Comparison of ENCODE assay signal across 8 cellular contexts in the genomic region with DNA sequence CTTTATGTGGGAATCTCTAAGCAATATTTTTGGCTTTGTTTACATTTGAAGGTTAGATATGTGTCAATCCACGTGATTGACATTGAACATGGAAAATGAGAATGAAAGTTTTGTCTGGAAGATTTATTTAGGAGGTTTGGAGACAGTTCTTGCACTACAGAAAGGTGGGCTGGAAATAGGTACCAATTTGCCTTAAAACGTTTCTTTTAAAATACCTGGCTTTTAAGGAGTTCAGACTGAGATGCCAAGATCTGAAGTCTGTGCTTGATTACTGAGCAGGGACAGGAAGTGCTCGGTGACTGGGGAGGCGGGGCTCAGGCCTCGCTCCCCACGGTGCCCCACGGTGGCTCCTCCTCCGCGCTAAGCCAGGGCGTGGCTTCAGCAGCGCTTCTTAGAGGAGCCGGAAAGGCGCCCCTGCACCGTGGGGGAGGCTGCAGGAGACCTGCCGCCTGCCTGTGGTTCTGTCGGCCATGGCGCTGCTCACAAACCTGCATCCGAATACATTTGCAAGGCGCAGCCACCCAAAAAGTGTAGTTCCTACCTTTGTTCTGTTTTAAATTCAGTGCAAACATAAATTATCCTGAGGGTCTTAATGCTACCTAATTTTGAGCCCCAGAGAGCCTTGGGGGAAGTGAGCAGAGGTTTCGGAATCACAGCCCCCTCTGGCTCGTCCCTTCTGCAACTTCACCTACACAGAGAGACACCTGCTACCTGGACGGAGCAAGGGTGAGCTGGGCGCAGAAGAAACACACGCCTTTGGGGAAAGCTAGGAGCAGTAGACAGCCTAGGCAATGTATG. TPM values are rescaled to one million over a fixed set of nuclear protein-coding genes. Genes with fewer than 3 reads are reported as not detected.
A peak's percentile ranks its signal among the peaks of the same experiment; 100 is the strongest.
DNase-seq lines count a peak whose midpoint lies in the region; ATAC-seq, FAIRE-seq and TF ChIP-seq lines count a peak whose summit lies in the region.

No MANE protein-coding gene starts in this region.

- H3K9me3 ChIP-seq in KOPT-K1 (ENCODE audit: insufficient read depth, low read length, poor library complexity, severe bottlenecking): no peaks in the 10 kb centered on the region

- peak overlapping the region; percentile 99 for H3K27ac Mint-ChIP-seq in activated T-helper 2 cell treated with anti-CD3 and anti-CD28 coated beads, Interferon-gamma antibody, Interleukin-2, Interleukin-4, amounts not matched to agents 10 μg/mL and 5 μg/mL and 100 μg/mL, durations not matched to agents 14 hours and 24 hours and 36 hours
- peak overlapping the region; percentile 85 for H3K27ac Mint-ChIP-seq in nephron progenitor cell
- H3K27ac Mint-ChIP-seq in stimulated activated naive CD8-positive, alpha-beta T cell treated with anti-CD3 and anti-CD28 coated beads, Interleukin-15, amount 100 ng/mL, for 72 hours: peak overlapping the region; percentile 98 to 99

- CTCF ChIA-PET in RWPE1 (lab: Yijun Ruan, JAX): interaction anchor here (0.7 to 1.7 kb wide), 17 partner anchors 14 to 315 kb away, joined by 3 to 11 read pairs (median 4); a partner anchor contains a TSS

- H3K36me3 ChIP-seq in KOPT-K1 (ENCODE audit: insufficient read depth, low read length): peaks cover 5% of the 10 kb centered on the region; the same call in 1 of the 2 replicates

- H3K4me3 Mint-ChIP-seq in activated T-helper 2 cell treated with anti-CD3 and anti-CD28 coated beads, Interferon-gamma antibody, Interleukin-2, Interleukin-4, amounts not matched to agents 10 μg/mL and 5 μg/mL and 100 μg/mL, durations not matched to agents 14 hours and 24 hours and 36 hours (ENCODE audit: low read depth): peak overlapping the region; percentile 82
- peak overlapping the region; percentile 75 for H3K4me3 Mint-ChIP-seq in nephron progenitor cell
- H3K4me3 Mint-ChIP-seq in stimulated activated naive CD8-positive, alpha-beta T cell treated with anti-CD3 and anti-CD28 coated beads, Interleukin-15, amount 100 ng/mL, for 72 hours: peak overlapping the region; percentile 86 to 91

- FAIRE-seq in D721Med (lab: Jason Lieb, UNC): no peak

- intact Hi-C loops in activated T-helper 2 cell treated with anti-CD3 and anti-CD28 coated beads, Interferon-gamma antibody, Interleukin-2, Interleukin-4, amounts not matched to agents 10 μg/mL and 5 μg/mL and 100 μg/mL, durations not matched to agents 14 hours and 24 hours and 36 hours (cut with micrococcal nuclease): loop anchor here (1.0 to 5.0 kb wide), 4 partner anchors 49 to 397 kb away; a partner anchor contains a TSS

- no peak for TF ChIP-seq CTCF in D721Med (IDR thresholded peaks at IDR 0.05; ENCODE audit: insufficient read depth, missing control alignments)
- no peak for TF ChIP-seq CTCF in RWPE1 (conservative IDR thresholded peaks at IDR 0.05; ENCODE audit: low read depth)
- TF ChIP-seq CTCF in nephron progenitor cell (IDR thresholded peaks at IDR 0.05): no peak

- H3K36me3 Mint-ChIP-seq in activated T-helper 2 cell treated with anti-CD3 and anti-CD28 coated beads, Interferon-gamma antibody, Interleukin-2, Interleukin-4, amounts not matched to agents 10 μg/mL and 5 μg/mL and 100 μg/mL, durations not matched to agents 14 hours and 24 hours and 36 hours (ENCODE audit: low read depth): peaks cover 71% of the 10 kb centered on the region
- peaks cover 22% of the 10 kb centered on the region for H3K36me3 Mint-ChIP-seq in nephron progenitor cell (ENCODE audit: low read depth)

- H3K27ac ChIP-seq in KOPT-K1 (ENCODE audit: low read depth, low read length, poor library complexity, severe bottlenecking): peak overlapping the region; percentile 100
- H3K27ac ChIP-seq in RWPE1: peak overlapping the region; percentile 79

- H3K9me3 Mint-ChIP-seq in activated T-helper 2 cell treated with anti-CD3 and anti-CD28 coated beads, Interferon-gamma antibody, Interleukin-2, Interleukin-4, amounts not matched to agents 10 μg/mL and 5 μg/mL and 100 μg/mL, durations not matched to agents 14 hours and 24 hours and 36 hours: no peaks in the 10 kb centered on the region
- H3K9me3 Mint-ChIP-seq in nephron progenitor cell: no peaks in the 10 kb centered on the region
- no peaks in the 10 kb centered on the region for H3K9me3 Mint-ChIP-seq in stimulated activated naive CD8-positive, alpha-beta T cell treated with anti-CD3 and anti-CD28 coated beads, Interleukin-15, amount 100 ng/mL, for 72 hours

- POLR2A ChIA-PET in RWPE1 (lab: Yijun Ruan, JAX; ENCODE audit: low non-redundant PET): no interaction called here

- peaks cover 39% of the 10 kb centered on the region for H3K4me1 Mint-ChIP-seq in activated T-helper 2 cell treated with anti-CD3 and anti-CD28 coated beads, Interferon-gamma antibody, Interleukin-2, Interleukin-4, amounts not matched to agents 10 μg/mL and 5 μg/mL and 100 μg/mL, durations not matched to agents 14 hours and 24 hours and 36 hours (ENCODE audit: low read depth)
- peaks cover 53% of the 10 kb centered on the region for H3K4me1 Mint-ChIP-seq in nephron progenitor cell
- peaks cover 45% of the 10 kb centered on the region for H3K4me1 Mint-ChIP-seq in stimulated activated naive CD8-positive, alpha-beta T cell treated with anti-CD3 and anti-CD28 coated beads, Interleukin-15, amount 100 ng/mL, for 72 hours

- ATAC-seq in GM21529 (IDR thresholded peaks at IDR 0.05; ENCODE audit: unreplicated experiment): peak; percentile 51
- peak; percentile 58 for ATAC-seq in stimulated activated naive CD8-positive, alpha-beta T cell treated with anti-CD3 and anti-CD28 coated beads, Interleukin-15, amount 100 ng/mL, for 72 hours

- no peaks in the 10 kb centered on the region for H3K27me3 Mint-ChIP-seq in activated T-helper 2 cell treated with anti-CD3 and anti-CD28 coated beads, Interferon-gamma antibody, Interleukin-2, Interleukin-4, amounts not matched to agents 10 μg/mL and 5 μg/mL and 100 μg/mL, durations not matched to agents 14 hours and 24 hours and 36 hours (ENCODE audit: low read depth)
- H3K27me3 Mint-ChIP-seq in nephron progenitor cell (ENCODE audit: low read depth, poor library complexity): peaks cover 13% of the 10 kb centered on the region
- no peaks in the 10 kb centered on the region for H3K27me3 Mint-ChIP-seq in stimulated activated naive CD8-positive, alpha-beta T cell treated with anti-CD3 and anti-CD28 coated beads, Interleukin-15, amount 100 ng/mL, for 72 hours

- peak; percentile 82 for DNase-seq in D721Med (ENCODE audit: insufficient read length, low spot score)
- peak; percentile 89 for DNase-seq in RWPE1 (ENCODE audit: low spot score)
- peak; percentile 94 for DNase-seq in activated T-helper 2 cell treated with anti-CD3 and anti-CD28 coated beads, Interferon-gamma antibody, Interleukin-2, Interleukin-4, amounts not matched to agents 10 μg/mL and 5 μg/mL and 100 μg/mL, durations not matched to agents 14 hours and 24 hours and 36 hours (ENCODE audit: low spot score)
- peak; percentile 60 for DNase-seq in fibroblast of the conjunctiva (ENCODE audit: low read depth)
- DNase-seq in nephron progenitor cell: peak; percentile 93
- DNase-seq in stimulated activated naive CD8-positive, alpha-beta T cell treated with anti-CD3 and anti-CD28 coated beads, Interleukin-15, amount 100 ng/mL, for 72 hours: peak; percentile 95 to 97

RNA-seq across cellular contexts. Expression of a gene that starts 49.2 kb away (rescaled TPM):
- total RNA-seq in activated T-helper 2 cell treated with anti-CD3 and anti-CD28 coated beads, Interferon-gamma antibody, Interleukin-2, Interleukin-4, amounts not matched to agents 10 μg/mL and 5 μg/mL and 100 μg/mL, durations not matched to agents 14 hours and 24 hours and 36 hours: 45.6 and 52.3 TPM in 2 replicates

RNA-seq across cellular contexts. Expression of a gene that starts 49.3 kb away (rescaled TPM):
- total RNA-seq in activated T-helper 2 cell treated with anti-CD3 and anti-CD28 coated beads, Interferon-gamma antibody, Interleukin-2, Interleukin-4, amounts not matched to agents 10 μg/mL and 5 μg/mL and 100 μg/mL, durations not matched to agents 14 hours and 24 hours and 36 hours: 54.4 and 59.6 TPM in 2 replicates

Comparison
In these comparisons a context has a peak if more than half of its experiments do, and no peak if none do; other contexts are left out.
1. Peak in every context shown above with its lines: DNase-seq, ATAC-seq and H3K27ac ChIP-seq.